ENCODE assay signal across 1 cellular context in the genomic region with DNA sequence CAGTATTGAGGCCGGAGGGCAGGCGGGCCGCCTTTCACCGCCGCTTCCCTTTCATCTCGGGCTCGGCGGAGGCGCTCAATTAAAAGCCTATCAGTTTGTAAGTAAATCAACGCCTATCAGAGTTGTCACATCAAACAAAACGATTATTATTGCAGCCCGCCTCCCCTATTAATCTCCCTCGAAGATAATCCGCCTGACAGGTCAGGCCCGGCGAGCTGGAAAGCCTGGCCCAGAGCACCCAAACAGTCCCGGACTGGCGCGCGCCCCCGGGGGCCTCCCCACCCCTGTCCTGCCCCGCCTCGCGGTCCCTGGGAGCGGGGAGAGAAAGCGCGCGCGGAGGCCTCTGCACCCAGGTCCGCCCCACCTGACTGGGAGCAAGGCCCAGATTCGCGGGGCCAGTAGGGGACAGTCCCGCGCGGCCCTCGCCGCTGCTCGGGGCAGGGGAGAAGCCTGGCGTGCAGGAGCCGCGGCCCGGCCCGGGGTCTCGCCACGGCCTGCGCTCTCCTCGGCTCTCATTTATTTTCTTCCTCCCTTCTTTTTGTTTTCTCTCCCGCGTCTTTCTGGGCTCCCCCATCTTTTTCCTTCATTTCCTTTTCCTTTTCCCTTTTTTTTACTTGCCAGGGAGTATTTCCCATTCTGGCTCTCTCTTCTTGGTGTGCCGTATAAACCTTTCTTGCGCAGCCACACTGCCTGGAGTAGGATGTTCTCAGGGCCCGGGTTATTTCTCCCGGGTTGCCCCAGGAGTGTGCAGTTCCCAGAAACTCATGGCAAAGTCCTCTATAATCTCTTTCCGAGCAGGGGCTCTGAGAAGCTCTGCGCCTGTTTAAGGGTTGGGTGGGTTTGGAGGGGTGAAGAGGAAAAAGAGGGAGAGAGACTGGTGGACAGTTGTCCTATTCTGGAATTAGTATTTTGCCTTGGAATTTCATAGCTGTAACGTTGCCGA.
TF ChIP-seq lines count a peak whose summit lies in the region.

No MANE protein-coding gene starts in this region.

TF ChIP-seq in HepG2, 621 proteins besides CTCF, POLR2A, EP300 and RAD21 (continues in another document):
- TF ChIP-seq, protein P1, sequence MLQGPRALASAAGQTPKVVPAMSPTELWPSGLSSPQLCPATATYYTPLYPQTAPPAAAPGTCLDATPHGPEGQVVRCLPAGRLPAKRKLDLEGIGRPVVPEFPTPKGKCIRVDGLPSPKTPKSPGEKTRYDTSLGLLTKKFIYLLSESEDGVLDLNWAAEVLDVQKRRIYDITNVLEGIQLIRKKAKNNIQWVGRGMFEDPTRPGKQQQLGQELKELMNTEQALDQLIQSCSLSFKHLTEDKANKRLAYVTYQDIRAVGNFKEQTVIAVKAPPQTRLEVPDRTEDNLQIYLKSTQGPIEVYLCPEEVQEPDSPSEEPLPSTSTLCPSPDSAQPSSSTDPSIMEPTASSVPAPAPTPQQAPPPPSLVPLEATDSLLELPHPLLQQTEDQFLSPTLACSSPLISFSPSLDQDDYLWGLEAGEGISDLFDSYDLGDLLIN (CRISPR knock-in tag; IDR thresholded peaks at IDR 0.05; ENCODE audit: borderline replicate concordance), result peak; percentile 89; the same call in 1 of the 2 replicates
- peak; percentile 53; the same call in 1 of the 2 replicates for TF ChIP-seq PPARG (CRISPR knock-in tag; conservative IDR thresholded peaks at IDR 0.05)
- TF ChIP-seq ZNF557 (CRISPR knock-in tag; IDR thresholded peaks at IDR 0.05), result 0 out of 2 replicates have a peak, but pooled peaks have one; percentile 60
- no peak for TF ChIP-seq ZNF33A (CRISPR knock-in tag; IDR thresholded peaks at IDR 0.05; ENCODE audit: borderline replicate concordance)
- TF ChIP-seq, protein P2, sequence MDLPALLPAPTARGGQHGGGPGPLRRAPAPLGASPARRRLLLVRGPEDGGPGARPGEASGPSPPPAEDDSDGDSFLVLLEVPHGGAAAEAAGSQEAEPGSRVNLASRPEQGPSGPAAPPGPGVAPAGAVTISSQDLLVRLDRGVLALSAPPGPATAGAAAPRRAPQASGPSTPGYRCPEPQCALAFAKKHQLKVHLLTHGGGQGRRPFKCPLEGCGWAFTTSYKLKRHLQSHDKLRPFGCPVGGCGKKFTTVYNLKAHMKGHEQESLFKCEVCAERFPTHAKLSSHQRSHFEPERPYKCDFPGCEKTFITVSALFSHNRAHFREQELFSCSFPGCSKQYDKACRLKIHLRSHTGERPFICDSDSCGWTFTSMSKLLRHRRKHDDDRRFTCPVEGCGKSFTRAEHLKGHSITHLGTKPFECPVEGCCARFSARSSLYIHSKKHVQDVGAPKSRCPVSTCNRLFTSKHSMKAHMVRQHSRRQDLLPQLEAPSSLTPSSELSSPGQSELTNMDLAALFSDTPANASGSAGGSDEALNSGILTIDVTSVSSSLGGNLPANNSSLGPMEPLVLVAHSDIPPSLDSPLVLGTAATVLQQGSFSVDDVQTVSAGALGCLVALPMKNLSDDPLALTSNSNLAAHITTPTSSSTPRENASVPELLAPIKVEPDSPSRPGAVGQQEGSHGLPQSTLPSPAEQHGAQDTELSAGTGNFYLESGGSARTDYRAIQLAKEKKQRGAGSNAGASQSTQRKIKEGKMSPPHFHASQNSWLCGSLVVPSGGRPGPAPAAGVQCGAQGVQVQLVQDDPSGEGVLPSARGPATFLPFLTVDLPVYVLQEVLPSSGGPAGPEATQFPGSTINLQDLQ (CRISPR knock-in tag; IDR thresholded peaks at IDR 0.05), result no peak
- no peak for TF ChIP-seq NRL (CRISPR knock-in tag; IDR thresholded peaks at IDR 0.05; ENCODE audit: borderline replicate concordance)
- TF ChIP-seq GABPA (IDR thresholded peaks at IDR 0.05; ENCODE audit: low read depth, low read length), result no peak
- TF ChIP-seq GABPA (CRISPR knock-in tag; IDR thresholded peaks at IDR 0.05; ENCODE audit: low read depth), result no peak
- TF ChIP-seq, protein P3, sequence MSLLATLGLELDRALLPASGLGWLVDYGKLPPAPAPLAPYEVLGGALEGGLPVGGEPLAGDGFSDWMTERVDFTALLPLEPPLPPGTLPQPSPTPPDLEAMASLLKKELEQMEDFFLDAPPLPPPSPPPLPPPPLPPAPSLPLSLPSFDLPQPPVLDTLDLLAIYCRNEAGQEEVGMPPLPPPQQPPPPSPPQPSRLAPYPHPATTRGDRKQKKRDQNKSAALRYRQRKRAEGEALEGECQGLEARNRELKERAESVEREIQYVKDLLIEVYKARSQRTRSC (CRISPR knock-in tag; IDR thresholded peaks at IDR 0.05; ENCODE audit: low read depth), result no peak
- TF ChIP-seq, protein P4, sequence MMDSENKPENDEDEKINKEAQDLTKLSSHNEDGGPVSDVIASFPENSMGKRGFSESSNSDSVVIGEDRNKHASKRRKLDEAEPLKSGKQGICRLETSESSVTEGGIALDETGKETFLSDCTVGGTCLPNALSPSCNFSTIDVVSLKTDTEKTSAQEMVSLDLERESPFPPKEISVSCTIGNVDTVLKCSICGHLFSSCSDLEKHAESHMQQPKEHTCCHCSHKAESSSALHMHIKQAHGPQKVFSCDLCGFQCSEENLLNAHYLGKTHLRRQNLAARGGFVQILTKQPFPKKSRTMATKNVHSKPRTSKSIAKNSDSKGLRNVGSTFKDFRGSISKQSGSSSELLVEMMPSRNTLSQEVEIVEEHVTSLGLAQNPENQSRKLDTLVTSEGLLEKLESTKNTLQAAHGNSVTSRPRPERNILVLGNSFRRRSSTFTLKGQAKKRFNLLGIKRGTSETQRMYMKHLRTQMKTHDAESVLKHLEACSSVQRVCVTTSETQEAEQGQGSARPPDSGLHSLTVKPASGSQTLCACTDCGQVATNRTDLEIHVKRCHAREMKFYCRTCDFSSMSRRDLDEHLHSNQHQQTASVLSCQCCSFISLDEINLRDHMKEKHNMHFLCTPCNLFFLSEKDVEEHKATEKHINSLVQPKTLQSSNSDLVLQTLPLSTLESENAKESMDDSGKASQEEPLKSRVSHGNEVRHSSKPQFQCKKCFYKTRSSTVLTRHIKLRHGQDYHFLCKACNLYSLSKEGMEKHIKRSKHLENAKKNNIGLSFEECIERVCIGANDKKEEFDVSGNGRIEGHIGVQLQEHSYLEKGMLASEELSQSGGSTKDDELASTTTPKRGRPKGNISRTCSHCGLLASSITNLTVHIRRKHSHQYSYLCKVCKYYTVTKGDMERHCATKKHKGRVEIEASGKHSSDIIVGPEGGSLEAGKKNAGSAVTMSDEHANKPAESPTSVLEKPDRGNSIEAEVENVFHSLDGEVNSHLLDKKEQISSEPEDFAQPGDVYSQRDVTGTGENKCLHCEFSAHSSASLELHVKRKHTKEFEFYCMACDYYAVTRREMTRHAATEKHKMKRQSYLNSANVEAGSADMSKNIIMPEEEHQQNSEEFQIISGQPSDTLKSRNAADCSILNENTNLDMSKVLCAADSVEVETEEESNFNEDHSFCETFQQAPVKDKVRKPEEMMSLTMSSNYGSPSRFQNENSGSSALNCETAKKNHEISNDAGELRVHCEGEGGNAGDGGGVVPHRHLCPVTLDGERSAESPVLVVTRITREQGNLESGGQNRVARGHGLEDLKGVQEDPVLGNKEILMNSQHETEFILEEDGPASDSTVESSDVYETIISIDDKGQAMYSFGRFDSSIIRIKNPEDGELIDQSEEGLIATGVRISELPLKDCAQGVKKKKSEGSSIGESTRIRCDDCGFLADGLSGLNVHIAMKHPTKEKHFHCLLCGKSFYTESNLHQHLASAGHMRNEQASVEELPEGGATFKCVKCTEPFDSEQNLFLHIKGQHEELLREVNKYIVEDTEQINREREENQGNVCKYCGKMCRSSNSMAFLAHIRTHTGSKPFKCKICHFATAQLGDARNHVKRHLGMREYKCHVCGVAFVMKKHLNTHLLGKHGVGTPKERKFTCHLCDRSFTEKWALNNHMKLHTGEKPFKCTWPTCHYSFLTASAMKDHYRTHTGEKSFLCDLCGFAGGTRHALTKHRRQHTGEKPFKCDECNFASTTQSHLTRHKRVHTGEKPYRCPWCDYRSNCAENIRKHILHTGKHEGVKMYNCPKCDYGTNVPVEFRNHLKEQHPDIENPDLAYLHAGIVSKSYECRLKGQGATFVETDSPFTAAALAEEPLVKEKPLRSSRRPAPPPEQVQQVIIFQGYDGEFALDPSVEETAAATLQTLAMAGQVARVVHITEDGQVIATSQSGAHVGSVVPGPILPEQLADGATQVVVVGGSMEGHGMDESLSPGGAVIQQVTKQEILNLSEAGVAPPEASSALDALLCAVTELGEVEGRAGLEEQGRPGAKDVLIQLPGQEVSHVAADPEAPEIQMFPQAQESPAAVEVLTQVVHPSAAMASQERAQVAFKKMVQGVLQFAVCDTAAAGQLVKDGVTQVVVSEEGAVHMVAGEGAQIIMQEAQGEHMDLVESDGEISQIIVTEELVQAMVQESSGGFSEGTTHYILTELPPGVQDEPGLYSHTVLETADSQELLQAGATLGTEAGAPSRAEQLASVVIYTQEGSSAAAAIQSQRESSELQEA (CRISPR knock-in tag; IDR thresholded peaks at IDR 0.05; ENCODE audit: not compliant biosample characterization), result no peak
- TF ChIP-seq ZNF678 (CRISPR knock-in tag; IDR thresholded peaks at IDR 0.05), result no peak
- no peak for TF ChIP-seq SCMH1 (CRISPR knock-in tag; IDR thresholded peaks at IDR 0.05; ENCODE audit: borderline replicate concordance)
- TF ChIP-seq HNRNPK (IDR thresholded peaks at IDR 0.05; ENCODE audit: low read depth, low read length, poor library complexity, severe bottlenecking), result peak; percentile 48
- TF ChIP-seq ZNF879 (CRISPR knock-in tag; IDR thresholded peaks at IDR 0.05), result peak; percentile 81; the same call in 1 of the 2 replicates
- TF ChIP-seq GATAD2A (CRISPR knock-in tag; IDR thresholded peaks at IDR 0.05), result peak; percentile 54
- TF ChIP-seq EED (CRISPR knock-in tag; IDR thresholded peaks at IDR 0.05), result no peak
- TF ChIP-seq, protein P5, sequence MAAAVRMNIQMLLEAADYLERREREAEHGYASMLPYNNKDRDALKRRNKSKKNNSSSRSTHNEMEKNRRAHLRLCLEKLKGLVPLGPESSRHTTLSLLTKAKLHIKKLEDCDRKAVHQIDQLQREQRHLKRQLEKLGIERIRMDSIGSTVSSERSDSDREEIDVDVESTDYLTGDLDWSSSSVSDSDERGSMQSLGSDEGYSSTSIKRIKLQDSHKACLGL (CRISPR knock-in tag; IDR thresholded peaks at IDR 0.05), result peak; percentile 41; the same call in 1 of the 2 replicates
- no peak for TF ChIP-seq ZMYM2 (CRISPR knock-in tag; IDR thresholded peaks at IDR 0.05)
- TF ChIP-seq ASH2L (IDR thresholded peaks at IDR 0.05; ENCODE audit: insufficient read length, low read depth, low read length), result no peak
- TF ChIP-seq SPEN (CRISPR knock-in tag; IDR thresholded peaks at IDR 0.05; ENCODE audit: low read depth), result no peak; the same call in 1 of the 2 replicates
- TF ChIP-seq, protein P6, sequence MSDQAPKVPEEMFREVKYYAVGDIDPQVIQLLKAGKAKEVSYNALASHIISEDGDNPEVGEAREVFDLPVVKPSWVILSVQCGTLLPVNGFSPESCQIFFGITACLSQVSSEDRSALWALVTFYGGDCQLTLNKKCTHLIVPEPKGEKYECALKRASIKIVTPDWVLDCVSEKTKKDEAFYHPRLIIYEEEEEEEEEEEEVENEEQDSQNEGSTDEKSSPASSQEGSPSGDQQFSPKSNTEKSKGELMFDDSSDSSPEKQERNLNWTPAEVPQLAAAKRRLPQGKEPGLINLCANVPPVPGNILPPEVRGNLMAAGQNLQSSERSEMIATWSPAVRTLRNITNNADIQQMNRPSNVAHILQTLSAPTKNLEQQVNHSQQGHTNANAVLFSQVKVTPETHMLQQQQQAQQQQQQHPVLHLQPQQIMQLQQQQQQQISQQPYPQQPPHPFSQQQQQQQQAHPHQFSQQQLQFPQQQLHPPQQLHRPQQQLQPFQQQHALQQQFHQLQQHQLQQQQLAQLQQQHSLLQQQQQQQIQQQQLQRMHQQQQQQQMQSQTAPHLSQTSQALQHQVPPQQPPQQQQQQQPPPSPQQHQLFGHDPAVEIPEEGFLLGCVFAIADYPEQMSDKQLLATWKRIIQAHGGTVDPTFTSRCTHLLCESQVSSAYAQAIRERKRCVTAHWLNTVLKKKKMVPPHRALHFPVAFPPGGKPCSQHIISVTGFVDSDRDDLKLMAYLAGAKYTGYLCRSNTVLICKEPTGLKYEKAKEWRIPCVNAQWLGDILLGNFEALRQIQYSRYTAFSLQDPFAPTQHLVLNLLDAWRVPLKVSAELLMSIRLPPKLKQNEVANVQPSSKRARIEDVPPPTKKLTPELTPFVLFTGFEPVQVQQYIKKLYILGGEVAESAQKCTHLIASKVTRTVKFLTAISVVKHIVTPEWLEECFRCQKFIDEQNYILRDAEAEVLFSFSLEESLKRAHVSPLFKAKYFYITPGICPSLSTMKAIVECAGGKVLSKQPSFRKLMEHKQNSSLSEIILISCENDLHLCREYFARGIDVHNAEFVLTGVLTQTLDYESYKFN (CRISPR knock-in tag; conservative IDR thresholded peaks at IDR 0.05), result no peak; the same call in 1 of the 2 replicates
- 0 out of 2 replicates have a peak, but pooled peaks have one; percentile 80 for TF ChIP-seq ZNF773 (CRISPR knock-in tag; IDR thresholded peaks at IDR 0.05; ENCODE audit: borderline replicate concordance)
- TF ChIP-seq ZNF34 (CRISPR knock-in tag; IDR thresholded peaks at IDR 0.05; ENCODE audit: borderline replicate concordance), result no peak
